8 cellular contexts compared by ENCODE assay signal in the genomic region with DNA sequence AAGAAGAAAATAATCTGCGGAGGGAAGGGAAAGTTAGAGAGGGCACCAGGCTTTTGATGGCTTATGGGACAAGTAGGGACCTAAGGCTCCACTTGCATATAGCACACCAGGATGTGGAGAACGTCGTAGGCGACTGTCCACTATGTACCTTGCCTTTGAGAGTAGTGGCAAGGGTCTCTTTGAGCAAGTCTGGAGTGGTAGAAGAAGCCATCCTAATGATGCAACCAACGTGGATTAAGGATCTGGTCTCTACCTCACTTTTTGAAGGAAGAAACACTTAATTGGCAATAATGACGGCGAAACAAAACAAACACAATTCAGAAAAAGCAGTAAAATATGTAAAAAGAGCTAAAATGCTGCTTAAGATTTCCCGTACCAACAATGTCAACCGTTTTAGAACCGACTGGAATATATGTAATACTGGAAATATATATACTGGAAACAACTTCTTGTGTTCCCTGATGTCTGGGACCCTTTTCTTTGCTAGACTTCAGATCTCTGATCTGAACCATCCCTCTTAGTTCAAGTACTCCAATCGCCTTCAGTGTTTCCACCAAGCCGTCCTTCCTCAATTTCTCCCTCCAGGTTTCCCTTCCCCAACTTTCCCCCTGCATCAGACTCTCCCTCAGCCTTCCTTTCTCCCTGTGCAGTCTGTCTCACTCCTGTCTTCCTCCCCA. TPM values are rescaled to one million over a fixed set of nuclear protein-coding genes. Genes with fewer than 3 reads are reported as not detected.
DNase-seq lines count a peak whose midpoint lies in the region; ATAC-seq, FAIRE-seq and TF ChIP-seq lines count a peak whose summit lies in the region.

No MANE protein-coding gene starts in this region.

- TF ChIP-seq POLR2A in GM12891 (IDR thresholded peaks at IDR 0.05; ENCODE audit: low read depth, low read length), result peak; percentile 2; the same call in 1 of the 2 replicates

- no peak for TF ChIP-seq CTCF in fibroblast of pulmonary artery (IDR thresholded peaks at IDR 0.05; ENCODE audit: low read length, missing control alignments)
- no peak for TF ChIP-seq CTCF in retinal pigment epithelial cell (conservative IDR thresholded peaks at IDR 0.05; ENCODE audit: low read depth, low read length)

- ATAC-seq in GM21526 (IDR thresholded peaks at IDR 0.05; ENCODE audit: low FRiP score, unreplicated experiment), result no peak

- peak overlapping the region; percentile 96 for H3K9ac ChIP-seq in SK-N-MC (ENCODE audit: insufficient read length)

- H3K9me3 ChIP-seq in SK-N-MC (ENCODE audit: low read depth, low read length), result no peaks in the 10 kb centered on the region

- H3K4me3 ChIP-seq in SK-N-MC (peak overlapping the region; percentile 95), fibroblast of pulmonary artery (replicated peaks; ENCODE audit: low read depth, low read length) (peak overlapping the region; percentile 99), retinal pigment epithelial cell (ENCODE audit: low read length) (peak overlapping the region; percentile 84)

- H3K36me3 ChIP-seq in SK-N-MC (ENCODE audit: insufficient read depth, low read length), result peaks cover 22% of the 10 kb centered on the region

- FAIRE-seq in GM12891 (lab: Jason Lieb, UNC) (no peak), urothelium cell line (lab: Jason Lieb, UNC) (no peak)

- peak overlapping the region; percentile 95 for H3K27ac ChIP-seq in SK-N-MC

- no peak for DNase-seq in GM12891 (ENCODE audit: insufficient read length, low spot score)
- no peak for DNase-seq in SK-N-MC (ENCODE audit: low read depth, low spot score)
- DNase-seq in fibroblast of pulmonary artery (ENCODE audit: low read depth), result no peak
- DNase-seq in retinal pigment epithelial cell (ENCODE audit: low read depth), result no peak
- DNase-seq in urothelium cell line (ENCODE audit: low spot score), result no peak
- DNase-seq in DMS153 (lab: John Stamatoyannopoulos, UW), result no peak
- no peak for DNase-seq in MV-4-11 (lab: John Stamatoyannopoulos, UW)

TF ChIP-seq in GM12891, 5 proteins besides CTCF, POLR2A, EP300 and RAD21:
- TF ChIP-seq POU2F2 (IDR thresholded peaks at IDR 0.05; ENCODE audit: low read depth, low read length), result no peak
- no peak for TF ChIP-seq PAX5 (IDR thresholded peaks at IDR 0.05; ENCODE audit: insufficient read depth, low read length, severe bottlenecking)
- no peak for TF ChIP-seq TAF1 (IDR thresholded peaks at IDR 0.05; ENCODE audit: low read depth, low read length)
TF ChIP-seq in GM12891: peak in this region for 0.

RNA-seq across cellular contexts. Expression of a gene that starts 0.8 kb away (rescaled TPM):
- 96.0 TPM for polyA plus RNA-seq in GM12891 (2012; ENCODE audit: low read depth, missing spikeins)

RNA-seq across cellular contexts. Expression of a gene that starts 59.9 kb away (rescaled TPM):
- 15.9 TPM for polyA plus RNA-seq in GM12891 (2012; ENCODE audit: low read depth, missing spikeins)
